In genomic region chr13:22073718-22074117, GRCh38 we compare ENCODE assay signal across 14 cellular contexts.
A peak's percentile ranks its signal among the peaks of the same experiment; 100 is the strongest.
DNase-seq lines count a peak whose midpoint lies in the region; ATAC-seq lines count a peak whose summit lies in the region.
"Had no signal": no experiment of that assay in that cellular context is flagged by ENCODE, and none has a peak within 500 bp of the region (broad histone marks: within the 10 kb centered on the region; RNA-seq: fewer than 3 reads in every experiment).

No MANE protein-coding gene starts in this region.

- DNase-seq in activated T-cell treated with anti-CD3 and anti-CD28 coated beads, Interleukin-2, amount 50 U/mL, for 72 hours, result no peak
- DNase-seq in activated T-cell treated with anti-CD3 and anti-CD28 coated beads for 4 hours (no peak), midbrain (lab: John Stamatoyannopoulos, UW) (no peak), neuronal stem cell (ENCODE audit: low spot score) (no peak), HT-29 (ENCODE audit: low spot score) (no peak)
- no peak for DNase-seq in stimulated activated naive CD8-positive, alpha-beta T cell treated with anti-CD3 and anti-CD28 coated beads, Interleukin-15, amount 100 ng/mL, for 72 hours
- DNase-seq: activated CD4-positive, alpha-beta T cell treated with anti-CD3 and anti-CD28 coated beads for 1 hour; activated naive CD4-positive, alpha-beta T cell treated with anti-CD3 and anti-CD28 coated beads, Interleukin-2, amount 10 ng/mL, durations not matched to agents 7 days and 5 days; DMS153; HCEC 1CT; posterior cingulate gyrus had no signal

- H3K27ac Mint-ChIP-seq in activated T-cell treated with anti-CD3 and anti-CD28 coated beads, Interleukin-2, amount 50 U/mL, for 72 hours, result peak overlapping the region; percentile 91
- peak overlapping the region; percentile 72 to 89 for H3K27ac Mint-ChIP-seq in stimulated activated naive CD8-positive, alpha-beta T cell treated with anti-CD3 and anti-CD28 coated beads, Interleukin-15, amount 100 ng/mL, for 72 hours
- H3K27ac Mint-ChIP-seq: activated naive CD4-positive, alpha-beta T cell treated with anti-CD3 and anti-CD28 coated beads, Interleukin-2, amount 10 ng/mL, durations not matched to agents 7 days and 5 days; mesothelial cell of epicardium had no signal

- H3K4me3 Mint-ChIP-seq in activated T-cell treated with anti-CD3 and anti-CD28 coated beads, Interleukin-2, amount 50 U/mL, for 72 hours, result peak overlapping the region; percentile 25 to 78
- peak overlapping the region in 1 of 2 donors; percentile 31 for H3K4me3 Mint-ChIP-seq in stimulated activated naive CD8-positive, alpha-beta T cell treated with anti-CD3 and anti-CD28 coated beads, Interleukin-15, amount 100 ng/mL, for 72 hours
- H3K4me3 Mint-ChIP-seq: activated naive CD4-positive, alpha-beta T cell treated with anti-CD3 and anti-CD28 coated beads, Interleukin-2, amount 10 ng/mL, durations not matched to agents 7 days and 5 days; mesothelial cell of epicardium had no signal

- no peak overlapping the region for H3K18ac ChIP-seq in neuronal stem cell (ENCODE audit: low read length)

- H3K9me3 ChIP-seq in neuronal stem cell (replicated peaks in 1 of 2; ENCODE audit: control insufficient read depth in 2 of 2, insufficient read depth in 1 of 2, low read depth in 1 of 2, low read length in 2 of 2), result no peaks in the 10 kb centered on the region

- H3K9ac ChIP-seq in neuronal stem cell (ENCODE audit: low read depth, low read length, poor library complexity), result no peak overlapping the region

- peaks cover 0 to 3% of the 10 kb centered on the region in 2 donors for H3K9me3 Mint-ChIP-seq in activated T-cell treated with anti-CD3 and anti-CD28 coated beads, Interleukin-2, amount 50 U/mL, for 72 hours
- peaks cover 0 to 9% of the 10 kb centered on the region in 2 donors for H3K9me3 Mint-ChIP-seq in stimulated activated naive CD8-positive, alpha-beta T cell treated with anti-CD3 and anti-CD28 coated beads, Interleukin-15, amount 100 ng/mL, for 72 hours
- H3K9me3 Mint-ChIP-seq: activated naive CD4-positive, alpha-beta T cell treated with anti-CD3 and anti-CD28 coated beads, Interleukin-2, amount 10 ng/mL, durations not matched to agents 7 days and 5 days; mesothelial cell of epicardium had no signal

- H3K23ac ChIP-seq in neuronal stem cell (ENCODE audit: low read depth, low read length, poor library complexity), result no peak overlapping the region

- no peaks in the 10 kb centered on the region for H3K79me1 ChIP-seq in neuronal stem cell (ENCODE audit: low read depth, low read length)

- H2AK5ac ChIP-seq in neuronal stem cell (ENCODE audit: low read depth, low read length), result no peak overlapping the region

- H2BK120ac ChIP-seq in neuronal stem cell (ENCODE audit: low read depth, low read length), result no peak overlapping the region

- no peak overlapping the region for H3K4me3 ChIP-seq in neuronal stem cell (ENCODE audit: low read length in 2 of 2)

- no CpG with 5 or more reads among the region's 5 CpGs for WGBS in neuronal stem cell (ENCODE audit: extremely low coverage in 2 of 2, insufficient read length in 2 of 2, insufficient replicate concordance in 1 of 2), 2 donors

- H2AFZ ChIP-seq in neuronal stem cell (ENCODE audit: low read length), result no peak overlapping the region

- H2BK12ac ChIP-seq in neuronal stem cell (ENCODE audit: low read length), result no peak overlapping the region

- H3K4me1 Mint-ChIP-seq in activated T-cell treated with anti-CD3 and anti-CD28 coated beads, Interleukin-2, amount 50 U/mL, for 72 hours (ENCODE audit: low read depth), result peaks cover 58% of the 10 kb centered on the region
- peaks cover 72% of the 10 kb centered on the region for H3K4me1 Mint-ChIP-seq in stimulated activated naive CD8-positive, alpha-beta T cell treated with anti-CD3 and anti-CD28 coated beads, Interleukin-15, amount 100 ng/mL, for 72 hours

- H3K36me3 Mint-ChIP-seq in activated T-cell treated with anti-CD3 and anti-CD28 coated beads, Interleukin-2, amount 50 U/mL, for 72 hours (ENCODE audit: insufficient read depth in 2 of 2), result peaks cover 0 to 4% of the 10 kb centered on the region in 2 donors
- H3K36me3 Mint-ChIP-seq: activated naive CD4-positive, alpha-beta T cell treated with anti-CD3 and anti-CD28 coated beads, Interleukin-2, amount 10 ng/mL, durations not matched to agents 7 days and 5 days; mesothelial cell of epicardium had no signal

- no peaks in the 10 kb centered on the region for H3K27me3 Mint-ChIP-seq in activated T-cell treated with anti-CD3 and anti-CD28 coated beads, Interleukin-2, amount 50 U/mL, for 72 hours (ENCODE audit: low read depth)
- no peaks in the 10 kb centered on the region for H3K27me3 Mint-ChIP-seq in stimulated activated naive CD8-positive, alpha-beta T cell treated with anti-CD3 and anti-CD28 coated beads, Interleukin-15, amount 100 ng/mL, for 72 hours

- H3K14ac ChIP-seq in neuronal stem cell (ENCODE audit: low read length), result no peak overlapping the region

- no peak overlapping the region for H3K4ac ChIP-seq in neuronal stem cell (ENCODE audit: low read length)

- no peak overlapping the region for H3K4me2 ChIP-seq in neuronal stem cell (ENCODE audit: insufficient read depth, low read length, poor library complexity, severe bottlenecking)

- no peak overlapping the region for H2BK5ac ChIP-seq in neuronal stem cell (ENCODE audit: low read length)

- peaks cover 0 to 1% of the 10 kb centered on the region in 2 donors for H3K4me1 ChIP-seq in neuronal stem cell (ENCODE audit: control insufficient read depth in 2 of 2, insufficient read depth in 1 of 2, low read depth in 1 of 2, low read length in 2 of 2)

- no peaks in the 10 kb centered on the region for H3K27me3 ChIP-seq in neuronal stem cell (ENCODE audit: control insufficient read depth in 3 of 3, insufficient read depth in 3 of 3, low read depth in 1 of 3, low read length in 3 of 3)

- H4K8ac ChIP-seq in neuronal stem cell (ENCODE audit: low read depth, low read length), result no peak overlapping the region

- no peaks in the 10 kb centered on the region for H3K36me3 ChIP-seq in neuronal stem cell (replicated peaks in 1 of 2; ENCODE audit: control insufficient read depth in 2 of 2, insufficient read depth in 2 of 2, low read length in 2 of 2)

- peak; percentile 28 to 36 for ATAC-seq in activated T-cell treated with anti-CD3 and anti-CD28 coated beads, Interleukin-2, amount 50 U/mL, for 72 hours (replicated peaks in 1 of 2)
- peak; percentile 70 for ATAC-seq in GM21390 (IDR thresholded peaks at IDR 0.05; ENCODE audit: unreplicated experiment)
- ATAC-seq in HG03196 (IDR thresholded peaks at IDR 0.05; ENCODE audit: unreplicated experiment), result peak; percentile 52
- peak; percentile 68 for ATAC-seq in stimulated activated naive CD8-positive, alpha-beta T cell treated with anti-CD3 and anti-CD28 coated beads, Interleukin-15, amount 100 ng/mL, for 72 hours

- no peak overlapping the region for H4K91ac ChIP-seq in neuronal stem cell (ENCODE audit: low read depth, low read length, poor library complexity)

- no peak overlapping the region for H3K27ac ChIP-seq in neuronal stem cell (replicated peaks; ENCODE audit: low read length)

- H2BK15ac ChIP-seq in neuronal stem cell (ENCODE audit: low read length), result no peak overlapping the region
